Comparison of ENCODE assay signal across 8 cellular contexts in the genomic region with DNA sequence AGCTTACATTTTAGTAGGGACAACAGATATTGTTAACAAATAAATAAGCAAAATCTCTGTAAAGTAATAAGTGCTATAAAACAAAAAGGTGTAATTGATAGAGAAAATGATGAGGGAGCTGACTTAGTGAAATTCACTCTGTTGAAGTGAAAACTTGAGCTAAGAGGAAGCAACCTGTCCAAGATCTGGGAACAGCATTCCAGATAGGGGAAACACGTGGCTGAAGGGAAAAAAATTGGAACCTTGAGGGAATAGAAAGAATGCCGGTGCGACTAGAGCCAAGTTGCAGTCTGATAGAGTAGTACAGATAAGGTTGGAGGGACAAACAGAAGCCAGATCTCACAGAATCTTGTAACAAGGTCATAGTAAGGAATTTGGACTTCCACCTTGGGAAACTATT. TPM values are rescaled to one million over a fixed set of nuclear protein-coding genes. Genes with fewer than 3 reads are reported as not detected.
DNase-seq lines count a peak whose midpoint lies in the region; ATAC-seq, FAIRE-seq and TF ChIP-seq lines count a peak whose summit lies in the region.

No MANE protein-coding gene starts in this region.

- DNase-seq in DMS79 treated with DMSO at 0.1 percent for 48 hours (lab: John Stamatoyannopoulos, UW) (peak; percentile 38), DMS79 (lab: John Stamatoyannopoulos, UW) (no peak), D721Med (ENCODE audit: insufficient read length, low spot score) (no peak), occipital lobe (lab: John Stamatoyannopoulos, UW) (no peak)
- no peak for DNase-seq in activated CD4-positive, alpha-beta memory T cell treated with anti-CD3 and anti-CD28 coated beads, Interleukin-2, amount 10 ng/mL, durations not matched to agents 7 days and 5 days
- no peak for DNase-seq in stimulated activated naive CD8-positive, alpha-beta T cell treated with anti-CD3 and anti-CD28 coated beads, Interleukin-15, amount 100 ng/mL, for 72 hours

- H3K9me3 ChIP-seq in iPS-18c (ENCODE audit: control insufficient read depth, insufficient read depth, low read length), result no peaks in the 10 kb centered on the region

- ATAC-seq in stimulated activated naive CD8-positive, alpha-beta T cell treated with anti-CD3 and anti-CD28 coated beads, Interleukin-15, amount 100 ng/mL, for 72 hours, result no peak
- no peak for ATAC-seq in HG02970 (IDR thresholded peaks at IDR 0.05; ENCODE audit: low FRiP score, unreplicated experiment)

- no peak for TF ChIP-seq CTCF in D721Med (IDR thresholded peaks at IDR 0.05; ENCODE audit: insufficient read depth, missing control alignments)

- H3K4me3 ChIP-seq in iPS-18c (ENCODE audit: insufficient read depth, low read depth, low read length), result peak overlapping the region; percentile 88; the same call in 1 of the 2 replicates

- peaks cover 26% of the 10 kb centered on the region for H3K36me3 Mint-ChIP-seq in activated CD4-positive, alpha-beta memory T cell treated with anti-CD3 and anti-CD28 coated beads, Interleukin-2, amount 10 ng/mL, durations not matched to agents 7 days and 5 days (ENCODE audit: low read depth)

- peaks cover 44% of the 10 kb centered on the region for H3K4me1 Mint-ChIP-seq in activated CD4-positive, alpha-beta memory T cell treated with anti-CD3 and anti-CD28 coated beads, Interleukin-2, amount 10 ng/mL, durations not matched to agents 7 days and 5 days
- H3K4me1 Mint-ChIP-seq in stimulated activated naive CD8-positive, alpha-beta T cell treated with anti-CD3 and anti-CD28 coated beads, Interleukin-15, amount 100 ng/mL, for 72 hours, result peaks cover 29% of the 10 kb centered on the region

- peak overlapping the region; percentile 90 for H3K4me3 Mint-ChIP-seq in activated CD4-positive, alpha-beta memory T cell treated with anti-CD3 and anti-CD28 coated beads, Interleukin-2, amount 10 ng/mL, durations not matched to agents 7 days and 5 days
- peak overlapping the region; percentile 90 to 91 for H3K4me3 Mint-ChIP-seq in stimulated activated naive CD8-positive, alpha-beta T cell treated with anti-CD3 and anti-CD28 coated beads, Interleukin-15, amount 100 ng/mL, for 72 hours

- CTCF ChIA-PET in activated CD4-positive, alpha-beta memory T cell treated with anti-CD3 and anti-CD28 coated beads, Interleukin-2, amount 10 ng/mL, durations not matched to agents 7 days and 5 days (lab: Charles Lee), result interaction anchor here (0.9 to 1.3 kb wide), 2 partner anchors 148 to 173 kb away, joined by 3 to 7 read pairs; no protein-coding TSS in a partner anchor

- no peaks in the 10 kb centered on the region for H3K9me3 Mint-ChIP-seq in activated CD4-positive, alpha-beta memory T cell treated with anti-CD3 and anti-CD28 coated beads, Interleukin-2, amount 10 ng/mL, durations not matched to agents 7 days and 5 days
- H3K9me3 Mint-ChIP-seq in stimulated activated naive CD8-positive, alpha-beta T cell treated with anti-CD3 and anti-CD28 coated beads, Interleukin-15, amount 100 ng/mL, for 72 hours, result no peaks in the 10 kb centered on the region

- no peak overlapping the region for H3K27ac Mint-ChIP-seq in activated CD4-positive, alpha-beta memory T cell treated with anti-CD3 and anti-CD28 coated beads, Interleukin-2, amount 10 ng/mL, durations not matched to agents 7 days and 5 days
- no peak overlapping the region for H3K27ac Mint-ChIP-seq in stimulated activated naive CD8-positive, alpha-beta T cell treated with anti-CD3 and anti-CD28 coated beads, Interleukin-15, amount 100 ng/mL, for 72 hours

- FAIRE-seq in D721Med (lab: Jason Lieb, UNC), result no peak

- peaks cover 44% of the 10 kb centered on the region for H3K27me3 Mint-ChIP-seq in activated CD4-positive, alpha-beta memory T cell treated with anti-CD3 and anti-CD28 coated beads, Interleukin-2, amount 10 ng/mL, durations not matched to agents 7 days and 5 days
- H3K27me3 Mint-ChIP-seq in stimulated activated naive CD8-positive, alpha-beta T cell treated with anti-CD3 and anti-CD28 coated beads, Interleukin-15, amount 100 ng/mL, for 72 hours, result peaks cover 45% of the 10 kb centered on the region

- POLR2A ChIA-PET in activated CD4-positive, alpha-beta memory T cell treated with anti-CD3 and anti-CD28 coated beads, Interleukin-2, amount 10 ng/mL, durations not matched to agents 7 days and 5 days (lab: Charles Lee), result interaction anchor here (0.7 to 1.2 kb wide), 2 partner anchors 22 to 35 kb away, joined by 3 read pairs; a partner anchor contains a TSS

RNA-seq across cellular contexts. Expression of a gene that starts 0.6 kb away (rescaled TPM):
- total RNA-seq in activated CD4-positive, alpha-beta memory T cell treated with anti-CD3 and anti-CD28 coated beads, Interleukin-2, amount 10 ng/mL, durations not matched to agents 7 days and 5 days, result 10 to 100 TPM; 26.3 to 28.0 TPM
- total RNA-seq in occipital lobe, result 37.9 TPM

RNA-seq across cellular contexts. Expression of a gene that starts 34.6 kb away (rescaled TPM):
- total RNA-seq in activated CD4-positive, alpha-beta memory T cell treated with anti-CD3 and anti-CD28 coated beads, Interleukin-2, amount 10 ng/mL, durations not matched to agents 7 days and 5 days, result 100 to 1,000 TPM; 106 to 113 TPM
- 24.5 TPM for total RNA-seq in occipital lobe
